ENCODE assay signal across 29 cellular contexts in the genomic region with DNA sequence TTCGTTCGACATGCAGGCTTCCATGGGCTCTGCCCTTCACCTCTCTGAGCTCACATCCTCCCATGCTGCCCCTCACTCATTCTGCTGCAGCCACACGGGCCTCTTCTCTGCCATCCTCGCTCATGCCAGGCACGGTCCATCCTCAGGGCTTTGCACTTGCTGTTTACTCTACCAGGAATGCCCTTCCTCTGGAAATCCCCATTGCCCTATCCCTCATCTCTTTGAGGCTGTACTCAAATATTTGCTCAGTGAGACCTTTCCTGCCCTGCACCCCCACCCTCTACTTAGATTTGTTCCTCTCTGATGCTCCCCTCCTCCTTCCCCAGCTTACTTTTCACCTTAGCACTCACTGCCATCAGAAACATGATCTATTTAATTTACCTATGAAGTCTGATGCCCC.
"Had no signal": no experiment of that assay in that cellular context is flagged by ENCODE, and none has a peak within 500 bp of the region (broad histone marks: within the 10 kb centered on the region; RNA-seq: fewer than 3 reads in every experiment).

No MANE protein-coding gene starts in this region.

- H3K27me3 ChIP-seq: neutrophil, ovary, spleen, suprapubic skin, testis, tibial artery, transverse colon, upper lobe of right lung, uterus had no signal

- H2AFZ ChIP-seq: parathyroid adenoma had no signal

- H3K9me3 ChIP-seq: ovary, prostate gland, testis, transverse colon, upper lobe of right lung, uterus had no signal

- H3K36me3 ChIP-seq: neutrophil, ovary, prostate gland, spleen, suprapubic skin, tibial artery, transverse colon, upper lobe of right lung, uterus had no signal

- H3K27ac ChIP-seq: neutrophil, ovary, parathyroid adenoma, prostate gland, skin epidermis, spleen, suprapubic skin, testis, tibial artery, transverse colon, upper lobe of right lung, uterus had no signal

- DNase-seq: naive thymus-derived CD4-positive, alpha-beta T cell; natural killer cell; nucleus accumbens; ovary; retina; right cardiac atrium; spleen; stimulated activated CD4-positive, alpha-beta T cell treated with anti-CD3 and anti-CD28 coated beads, Interleukin-12 subunit alpha, Interleukin-12 subunit beta, amount 100 ng/mL, for 4 hours; stimulated activated CD4-positive, alpha-beta T cell treated with anti-CD3 and anti-CD28 coated beads, Interleukin-1b, Interleukin-23, amount 100 ng/mL, for 48 hours; stimulated activated CD4-positive, alpha-beta T cell treated with anti-CD3 and anti-CD28 coated beads, Interleukin-4, amount 100 ng/mL, for 1 hour; stimulated activated CD4-positive, alpha-beta T cell treated with anti-CD3 and anti-CD28 coated beads, Interleukin-4, amount 100 ng/mL, for 4 hours; stimulated activated CD8-positive, alpha-beta memory T cell treated with anti-CD3 and anti-CD28 coated beads, Interleukin-4, amount 100 ng/mL, for 48 hours; stimulated activated naive CD4-positive, alpha-beta T cell; stimulated activated naive CD8-positive, alpha-beta T cell treated with anti-CD3 and anti-CD28 coated beads, Interleukin-15, amount 100 ng/mL, for 72 hours; stimulated activated naive CD8-positive, alpha-beta T cell treated with anti-CD3 and anti-CD28 coated beads, Interleukin-15, Interleukin-2, amounts not matched to agents 100 U/mL and 50 U/mL, for 24 hours; substantia nigra; testis; tibial artery; transverse colon; upper lobe of right lung; uterus had no signal

- H3K79me2 ChIP-seq: parathyroid adenoma had no signal

- H3K4me2 ChIP-seq: smooth muscle cell had no signal

- H3K4me3 ChIP-seq: ovary, prostate gland, skin epidermis, smooth muscle cell, spleen, suprapubic skin, testis, tibial artery, transverse colon, upper lobe of right lung, uterus had no signal

- ATAC-seq: naive thymus-derived CD4-positive, alpha-beta T cell; natural killer cell; sciatic nerve; stimulated activated memory B cell treated with anti-CD40 and anti-IgM and Interleukin-4, amounts not matched to agents 10 μg/mL and 1 μg/mL and 100 μg/mL, for 72 hours; stimulated activated naive CD8-positive, alpha-beta T cell treated with anti-CD3 and anti-CD28 coated beads, Interleukin-15, amount 100 ng/mL, for 72 hours; stimulated activated naive CD8-positive, alpha-beta T cell treated with anti-CD3 and anti-CD28 coated beads, Interleukin-15, Interleukin-2, amounts not matched to agents 100 U/mL and 50 U/mL, for 24 hours; upper lobe of right lung had no signal

- H3K4me1 ChIP-seq: parathyroid adenoma, prostate gland, spleen, suprapubic skin, testis, tibial artery, transverse colon, upper lobe of right lung, uterus had no signal
